Comparison of ENCODE assay signal across 9 cellular contexts in genomic region chr11:87173185-87174039, GRCh38.
DNase-seq lines count a peak whose midpoint lies in the region; ATAC-seq, FAIRE-seq and TF ChIP-seq lines count a peak whose summit lies in the region.
"Had no signal": no experiment of that assay in that cellular context is flagged by ENCODE, and none has a peak within 500 bp of the region (broad histone marks: within the 10 kb centered on the region; RNA-seq: fewer than 3 reads in every experiment).

No MANE protein-coding gene starts in this region.

- H3K36me3 ChIP-seq in heart left ventricle, result peaks cover 0 to 4% (median 0%) of the 10 kb centered on the region in 9 donors
- peaks cover 8% of the 10 kb centered on the region for H3K36me3 ChIP-seq in left ventricle myocardium inferior
- no peaks in the 10 kb centered on the region for H3K36me3 ChIP-seq in Panc1 (ENCODE audit: control insufficient read depth, insufficient read depth, low read length)

- 82 to 91% (median 84%) methylated on average over 3 of the region's 3 CpGs for WGBS in heart left ventricle, 4 donors

- ATAC-seq in heart left ventricle, result peak in 3 of 4 donors; percentile 34 to 47 (median 39)
- peak; percentile 96 for ATAC-seq in Panc1
- no peak for ATAC-seq in GM21381 (IDR thresholded peaks at IDR 0.05; ENCODE audit: unreplicated experiment)
- ATAC-seq in GM21447 (IDR thresholded peaks at IDR 0.05; ENCODE audit: unreplicated experiment), result no peak

- intact Hi-C loops in heart left ventricle (cut with DNase I), result no loop called here
- intact Hi-C loops in left ventricle myocardium inferior (cut with micrococcal nuclease), result no loop called here
- intact Hi-C loops in Panc1 (cut with micrococcal nuclease; ENCODE audit: unreplicated experiment), result no loop called here

- TF ChIP-seq CTCF in heart left ventricle (IDR thresholded peaks at IDR 0.05), result no peak
- no peak for TF ChIP-seq CTCF in left ventricle myocardium inferior (IDR thresholded peaks at IDR 0.05; ENCODE audit: borderline replicate concordance)
- TF ChIP-seq CTCF in Panc1 (IDR thresholded peaks at IDR 0.05), result no peak
- TF ChIP-seq CTCF in fibroblast of villous mesenchyme (IDR thresholded peaks at IDR 0.05; ENCODE audit: insufficient read depth, low read depth, low read length), result no peak

- no peak for TF ChIP-seq POLR2A in heart left ventricle (IDR thresholded peaks at IDR 0.05)

- H3K4me1 ChIP-seq in heart left ventricle, result peaks cover 0 to 22% (median 13%) of the 10 kb centered on the region in 12 donors
- H3K4me1 ChIP-seq in left ventricle myocardium inferior, result peaks cover 26% of the 10 kb centered on the region
- peaks cover 34% of the 10 kb centered on the region for H3K4me1 ChIP-seq in Panc1 (ENCODE audit: control insufficient read depth, insufficient read depth, low read length)

- FAIRE-seq in urothelium cell line (lab: Jason Lieb, UNC), result no peak

- no peak overlapping the region for H3K27ac ChIP-seq in heart left ventricle
- H3K27ac ChIP-seq in left ventricle myocardium inferior (replicated peaks), result no peak overlapping the region
- H3K27ac ChIP-seq in Panc1 (ENCODE audit: low read length), result peak overlapping the region; percentile 42; the same call in 1 of the 2 replicates

- POLR2A ChIA-PET in Panc1 (lab: Charles Lee), result no interaction called here

- peaks cover 0 to 26% (median 0%) of the 10 kb centered on the region in 12 donors for H3K9me3 ChIP-seq in heart left ventricle
- H3K9me3 ChIP-seq in left ventricle myocardium inferior (replicated peaks), result peaks cover 21% of the 10 kb centered on the region
- no peaks in the 10 kb centered on the region for H3K9me3 ChIP-seq in Panc1 (ENCODE audit: control insufficient read depth, insufficient read depth, low read depth, low read length)

- no TSS peak for BruUV-seq in Panc1 (replicated peaks; lab: Mats Ljungman, UMichigan)

- no peaks in the 10 kb centered on the region for H3K27me3 ChIP-seq in heart left ventricle
- no peaks in the 10 kb centered on the region for H3K27me3 ChIP-seq in left ventricle myocardium inferior (ENCODE audit: low read depth)
- no peaks in the 10 kb centered on the region for H3K27me3 ChIP-seq in Panc1 (ENCODE audit: control insufficient read depth, insufficient read depth, low read length)

- CTCF ChIA-PET in Panc1 (lab: Charles Lee), result no interaction called here

- in situ Hi-C loops in Panc1 (cut with HindIII; ENCODE audit: low pct_unique_long_range_greater_than_20kb, low sequenced_read_pairs), result no loop called here

- DNase-seq in heart left ventricle (no peak), left ventricle myocardium inferior (no peak), Panc1 (ENCODE audit: low read depth, low spot score) (peak; percentile 20), fibroblast of villous mesenchyme (ENCODE audit: low read depth) (peak; percentile 80), urothelium cell line (ENCODE audit: low spot score) (peak; percentile 37), GF-D8 (lab: John Stamatoyannopoulos, UW) (no peak)
- DNase-seq: CD4-positive, alpha-beta T cell had no signal

- H3K4me3 ChIP-seq in heart left ventricle, result no peak overlapping the region
- H3K4me3 ChIP-seq in left ventricle myocardium inferior, result no peak overlapping the region
- H3K4me3 ChIP-seq in Panc1 (ENCODE audit: low read depth in 2 of 2, low read length in 2 of 2), result no peak overlapping the region
- no peak overlapping the region for H3K4me3 ChIP-seq in fibroblast of villous mesenchyme (ENCODE audit: low read depth, low read length)

Comparison
In these comparisons a context has a peak if more than half of its experiments do, and no peak if none do; other contexts are left out.
1. ATAC-seq: peak in heart left ventricle (3 of 4) and Panc1 (single experiment); none in GM21381 (single experiment) and GM21447 (single experiment).
2. DNase-seq: peak in Panc1 (single experiment), fibroblast of villous mesenchyme (single experiment) and urothelium cell line (single experiment); none in heart left ventricle (0 of 5), left ventricle myocardium inferior (single experiment) and GF-D8 (single experiment).